Comparison of ENCODE assay signal across 8 cellular contexts in the genomic region with DNA sequence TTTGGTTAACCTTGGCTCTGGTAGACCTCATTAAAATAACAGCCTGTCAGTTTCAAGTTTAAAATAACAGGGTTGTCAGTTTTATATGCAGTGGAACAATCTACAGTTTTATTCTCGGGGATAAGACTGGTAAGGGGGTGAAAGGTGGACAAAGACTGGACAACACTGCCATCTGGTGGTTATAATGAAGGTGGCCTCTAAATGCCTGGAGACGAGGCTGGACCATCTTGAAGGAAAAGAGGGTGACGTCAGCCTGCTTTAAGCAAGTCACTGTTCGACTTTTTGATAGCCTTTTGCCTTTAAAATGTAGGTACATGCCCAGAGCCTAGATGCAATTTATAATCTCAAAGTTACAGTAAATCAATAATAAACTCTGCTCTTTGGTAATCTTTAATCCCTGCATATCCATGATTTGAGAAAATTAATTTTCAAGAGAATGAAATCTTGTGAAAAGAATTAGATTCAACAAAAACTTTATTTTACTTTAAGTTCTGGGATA.
A peak's percentile ranks its signal among the peaks of the same experiment; 100 is the strongest.
DNase-seq lines count a peak whose midpoint lies in the region; ATAC-seq and TF ChIP-seq lines count a peak whose summit lies in the region.

No MANE protein-coding gene starts in this region.

- H3K36me3 ChIP-seq in gastrocnemius medialis: no peaks in the 10 kb centered on the region

- H3K27ac ChIP-seq in 22Rv1 (peak overlapping the region; percentile 49), right cardiac atrium (ENCODE audit: low read length) (no peak overlapping the region), gastrocnemius medialis (no peak overlapping the region)

- in situ Hi-C loops in gastrocnemius medialis (cut with MboI; ENCODE audit: low sequenced_read_pairs in 4 of 4): loop anchor here in 1 of 4 donors (25.0 kb wide), 1 partner anchor 1125 kb away; the partner anchor contains the start of gene GPC6

- no peak for TF ChIP-seq POLR2A in gastrocnemius medialis (IDR thresholded peaks at IDR 0.05)

- H3K4me1 ChIP-seq in right cardiac atrium (ENCODE audit: control insufficient read depth, insufficient read depth, low read length) (no peaks in the 10 kb centered on the region), gastrocnemius medialis (no peaks in the 10 kb centered on the region)

- intact Hi-C loops in right cardiac atrium (cut with DNase I): no loop called here
- intact Hi-C loops in gastrocnemius medialis (cut with DNase I; ENCODE audit: low total_unique reads): no loop called here

- DNase-seq in NCI-H1417 treated with DMSO at 0.1 percent for 48 hours (lab: John Stamatoyannopoulos, UW) (peak; percentile 87), T follicular helper cell (ENCODE audit: low read depth) (peak; percentile 36), amniotic stem cell (lab: John Stamatoyannopoulos, UW) (peak; percentile 71), right cardiac atrium (peak; percentile 21 to 60 (median 36)), gastrocnemius medialis (peak in 1 of 2 donors; percentile 30)

- under 1% methylated on average over 4 of the region's 4 CpGs for WGBS in right cardiac atrium

- H3K9me3 ChIP-seq in right cardiac atrium (ENCODE audit: control insufficient read depth, low read length) (no peaks in the 10 kb centered on the region), gastrocnemius medialis (no peaks in the 10 kb centered on the region)

- ATAC-seq in GM18498 (IDR thresholded peaks at IDR 0.05; ENCODE audit: unreplicated experiment): peak; percentile 98
- peak; percentile 99 for ATAC-seq in HG02870 (IDR thresholded peaks at IDR 0.05; ENCODE audit: unreplicated experiment)
- ATAC-seq in right cardiac atrium: peak; percentile 91 to 94
- ATAC-seq in gastrocnemius medialis: peak; percentile 65 to 76

- H3K27me3 ChIP-seq in right cardiac atrium (ENCODE audit: control insufficient read depth, insufficient read depth): no peaks in the 10 kb centered on the region
- H3K27me3 ChIP-seq in gastrocnemius medialis: no peaks in the 10 kb centered on the region

- H3K4me3 ChIP-seq in right cardiac atrium (ENCODE audit: low read length) (no peak overlapping the region), gastrocnemius medialis (no peak overlapping the region)

- TF ChIP-seq CTCF in 22Rv1 (IDR thresholded peaks at IDR 0.05): peak; percentile 78
- peak; percentile 59 to 77 (median 68) for TF ChIP-seq CTCF in gastrocnemius medialis (IDR thresholded peaks at IDR 0.05 in 4 of 5, conservative IDR thresholded peaks at IDR 0.05 in 1 of 5)
